Comparison of ENCODE assay signal across 1 cellular context in genomic region chr2:166127217-166128155, GRCh38.
TF ChIP-seq lines count a peak whose summit lies in the region.

SCN1A (minus strand) TSS chr2:166128020; CDS start chr2:166073621, 54,399 bp downstream.

TF ChIP-seq in HepG2, 621 proteins besides CTCF, POLR2A, EP300 and RAD21 (continued from another document and continues in another):
- TF ChIP-seq HMGXB3 (CRISPR knock-in tag; IDR thresholded peaks at IDR 0.05; ENCODE audit: borderline replicate concordance): no peak
- TF ChIP-seq KMT2A (CRISPR knock-in tag; IDR thresholded peaks at IDR 0.05): 0 out of 2 replicates have a peak, but pooled peaks have one; percentile 49
- no peak for TF ChIP-seq PBX3 (CRISPR knock-in tag; IDR thresholded peaks at IDR 0.05; ENCODE audit: borderline replicate concordance)
- TF ChIP-seq RXRA (CRISPR knock-in tag; IDR thresholded peaks at IDR 0.05): no peak
- no peak for TF ChIP-seq SOX6 (IDR thresholded peaks at IDR 0.05)
- TF ChIP-seq SOX6 (CRISPR knock-in tag; IDR thresholded peaks at IDR 0.05): peak; percentile 4; the same call in 1 of the 2 replicates
- no peak for TF ChIP-seq TRAFD1 (CRISPR knock-in tag; IDR thresholded peaks at IDR 0.05; ENCODE audit: borderline replicate concordance)
- TF ChIP-seq ZNF710 (CRISPR knock-in tag; IDR thresholded peaks at IDR 0.05; ENCODE audit: borderline replicate concordance): no peak
- peak; percentile 80 for TF ChIP-seq ZSCAN31 (CRISPR knock-in tag; IDR thresholded peaks at IDR 0.05; ENCODE audit: low read depth)
- TF ChIP-seq DPF2 (CRISPR knock-in tag; IDR thresholded peaks at IDR 0.05; ENCODE audit: borderline replicate concordance, low read depth): no peak
- TF ChIP-seq, protein P1, sequence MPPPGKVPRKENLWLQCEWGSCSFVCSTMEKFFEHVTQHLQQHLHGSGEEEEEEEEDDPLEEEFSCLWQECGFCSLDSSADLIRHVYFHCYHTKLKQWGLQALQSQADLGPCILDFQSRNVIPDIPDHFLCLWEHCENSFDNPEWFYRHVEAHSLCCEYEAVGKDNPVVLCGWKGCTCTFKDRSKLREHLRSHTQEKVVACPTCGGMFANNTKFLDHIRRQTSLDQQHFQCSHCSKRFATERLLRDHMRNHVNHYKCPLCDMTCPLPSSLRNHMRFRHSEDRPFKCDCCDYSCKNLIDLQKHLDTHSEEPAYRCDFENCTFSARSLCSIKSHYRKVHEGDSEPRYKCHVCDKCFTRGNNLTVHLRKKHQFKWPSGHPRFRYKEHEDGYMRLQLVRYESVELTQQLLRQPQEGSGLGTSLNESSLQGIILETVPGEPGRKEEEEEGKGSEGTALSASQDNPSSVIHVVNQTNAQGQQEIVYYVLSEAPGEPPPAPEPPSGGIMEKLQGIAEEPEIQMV (CRISPR knock-in tag; IDR thresholded peaks at IDR 0.05; ENCODE audit: low read depth): 0 out of 2 replicates have a peak, but pooled peaks have one; percentile 29
- no peak for TF ChIP-seq TCF7 (IDR thresholded peaks at IDR 0.05; ENCODE audit: low read depth)
- no peak for TF ChIP-seq PRDM4 (CRISPR knock-in tag; IDR thresholded peaks at IDR 0.05; ENCODE audit: borderline replicate concordance)
- TF ChIP-seq, protein P2, sequence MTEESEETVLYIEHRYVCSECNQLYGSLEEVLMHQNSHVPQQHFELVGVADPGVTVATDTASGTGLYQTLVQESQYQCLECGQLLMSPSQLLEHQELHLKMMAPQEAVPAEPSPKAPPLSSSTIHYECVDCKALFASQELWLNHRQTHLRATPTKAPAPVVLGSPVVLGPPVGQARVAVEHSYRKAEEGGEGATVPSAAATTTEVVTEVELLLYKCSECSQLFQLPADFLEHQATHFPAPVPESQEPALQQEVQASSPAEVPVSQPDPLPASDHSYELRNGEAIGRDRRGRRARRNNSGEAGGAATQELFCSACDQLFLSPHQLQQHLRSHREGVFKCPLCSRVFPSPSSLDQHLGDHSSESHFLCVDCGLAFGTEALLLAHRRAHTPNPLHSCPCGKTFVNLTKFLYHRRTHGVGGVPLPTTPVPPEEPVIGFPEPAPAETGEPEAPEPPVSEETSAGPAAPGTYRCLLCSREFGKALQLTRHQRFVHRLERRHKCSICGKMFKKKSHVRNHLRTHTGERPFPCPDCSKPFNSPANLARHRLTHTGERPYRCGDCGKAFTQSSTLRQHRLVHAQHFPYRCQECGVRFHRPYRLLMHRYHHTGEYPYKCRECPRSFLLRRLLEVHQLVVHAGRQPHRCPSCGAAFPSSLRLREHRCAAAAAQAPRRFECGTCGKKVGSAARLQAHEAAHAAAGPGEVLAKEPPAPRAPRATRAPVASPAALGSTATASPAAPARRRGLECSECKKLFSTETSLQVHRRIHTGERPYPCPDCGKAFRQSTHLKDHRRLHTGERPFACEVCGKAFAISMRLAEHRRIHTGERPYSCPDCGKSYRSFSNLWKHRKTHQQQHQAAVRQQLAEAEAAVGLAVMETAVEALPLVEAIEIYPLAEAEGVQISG (CRISPR knock-in tag; IDR thresholded peaks at IDR 0.05): peak; percentile 66
- TF ChIP-seq, protein P3, sequence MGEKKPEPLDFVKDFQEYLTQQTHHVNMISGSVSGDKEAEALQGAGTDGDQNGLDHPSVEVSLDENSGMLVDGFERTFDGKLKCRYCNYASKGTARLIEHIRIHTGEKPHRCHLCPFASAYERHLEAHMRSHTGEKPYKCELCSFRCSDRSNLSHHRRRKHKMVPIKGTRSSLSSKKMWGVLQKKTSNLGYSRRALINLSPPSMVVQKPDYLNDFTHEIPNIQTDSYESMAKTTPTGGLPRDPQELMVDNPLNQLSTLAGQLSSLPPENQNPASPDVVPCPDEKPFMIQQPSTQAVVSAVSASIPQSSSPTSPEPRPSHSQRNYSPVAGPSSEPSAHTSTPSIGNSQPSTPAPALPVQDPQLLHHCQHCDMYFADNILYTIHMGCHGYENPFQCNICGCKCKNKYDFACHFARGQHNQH (CRISPR knock-in tag; IDR thresholded peaks at IDR 0.05): no peak; the same call in 1 of the 2 replicates
- TF ChIP-seq ZNF451 (CRISPR knock-in tag; IDR thresholded peaks at IDR 0.05): 0 out of 2 replicates have a peak, but pooled peaks have one; percentile 23
- TF ChIP-seq AGO1 (IDR thresholded peaks at IDR 0.05; ENCODE audit: low read depth, low read length, poor library complexity, severe bottlenecking): no peak
- no peak for TF ChIP-seq ZMAT3 (CRISPR knock-in tag; conservative IDR thresholded peaks at IDR 0.05)
- peak; percentile 59; the same call in 1 of the 2 replicates for TF ChIP-seq SSRP1 (CRISPR knock-in tag; IDR thresholded peaks at IDR 0.05)
- TF ChIP-seq ZNF646 (CRISPR knock-in tag; IDR thresholded peaks at IDR 0.05): peak; percentile 86
- no peak for TF ChIP-seq GMEB2 (CRISPR knock-in tag; IDR thresholded peaks at IDR 0.05; ENCODE audit: low read depth)
